ENCODE assay signal across 9 cellular contexts in genomic region chr3:68139897-68140296, GRCh38.
"Had no signal": no experiment of that assay in that cellular context is flagged by ENCODE, and none has a peak within 500 bp of the region (broad histone marks: within the 10 kb centered on the region; RNA-seq: fewer than 3 reads in every experiment).

No MANE protein-coding gene starts in this region.

- H3K4me3 ChIP-seq: GM23248, GM23338, HAP-1 had no signal

- ATAC-seq: GM23338, HCT116 had no signal

- H3K36me3 ChIP-seq: HAP-1 had no signal

- H3K9ac ChIP-seq: GM23248 had no signal

- H3K9me3 ChIP-seq: HAP-1 had no signal

- H3K4me3 Mint-ChIP-seq: GM23338, H9, HFFc6 had no signal

- H3K27ac ChIP-seq: GM23248 had no signal

- H3K4me1 ChIP-seq: HAP-1 had no signal

- H3K4me2 ChIP-seq: GM23338 had no signal

- DNase-seq: GM23248, GOT3, H7, H9, HCEC 1CT, HFFc6 had no signal

- H3K9me3 Mint-ChIP-seq: GM23338, H9 had no signal

- H3K27ac Mint-ChIP-seq: GM23338, H9, HFFc6 had no signal

- H2AFZ ChIP-seq: GM23248, GM23338 had no signal
